8 cellular contexts compared by ENCODE assay signal in the genomic region with DNA sequence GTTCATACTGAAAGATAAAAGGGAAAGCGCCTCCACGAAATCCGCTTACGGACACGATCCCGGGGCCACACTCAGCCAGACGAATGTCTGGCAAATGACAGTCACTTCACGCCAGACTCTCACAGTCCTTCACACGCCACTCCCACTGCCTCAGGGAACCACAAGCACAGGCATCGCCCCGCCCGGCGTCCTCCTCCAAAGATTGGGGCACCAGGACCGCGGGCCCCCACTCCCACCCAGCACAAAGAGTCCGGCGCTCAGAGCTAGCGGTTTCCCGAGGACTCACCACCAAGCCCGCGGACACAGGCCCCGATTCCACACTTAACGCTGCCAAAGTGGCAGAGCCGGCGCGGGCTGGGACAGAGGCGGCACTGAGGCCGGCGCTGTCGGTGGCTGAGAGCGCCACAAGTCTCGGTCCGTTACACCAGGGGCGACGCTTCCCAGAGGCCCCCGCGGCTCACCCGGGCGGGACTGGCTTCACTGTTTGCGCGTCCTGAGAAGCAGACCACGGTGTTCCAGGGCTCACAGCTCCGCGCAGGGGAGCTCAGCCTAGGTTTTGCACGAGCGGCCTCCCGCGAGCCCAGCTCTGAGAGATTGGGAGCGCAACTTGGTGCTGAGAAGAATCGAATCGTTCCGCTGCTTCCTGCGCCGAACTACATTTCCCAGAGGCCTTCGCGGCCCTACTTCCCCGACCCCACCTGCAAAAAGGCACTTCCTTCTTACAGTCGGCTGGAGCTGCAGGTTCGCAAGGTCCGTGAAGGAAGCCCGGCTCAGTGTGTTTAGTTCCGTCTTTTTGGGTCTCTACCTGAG. TPM values are rescaled to one million over a fixed set of nuclear protein-coding genes. Genes with fewer than 3 reads are reported as not detected.
A peak's percentile ranks its signal among the peaks of the same experiment; 100 is the strongest.
DNase-seq lines count a peak whose midpoint lies in the region; ATAC-seq and TF ChIP-seq lines count a peak whose summit lies in the region.

Gene ZNF569 (minus strand): TSS at position 647 of the 810 bp plus-strand sequence. CDS start 22,523 bp downstream, outside the sequence.

- peaks cover 42 to 52% (median 48%) of the 10 kb centered on the region in 11 experiments for H3K36me3 ChIP-seq in BLaER1 treated with 17β-estradiol and CSF1 and Interleukin-3, amounts not matched to agents 10 nM and 100 nM
- peaks cover 2 to 15% of the 10 kb centered on the region in 2 donors for H3K36me3 ChIP-seq in lung (ENCODE audit: control insufficient read depth in 2 of 2, insufficient read depth in 2 of 2, low read length in 2 of 2)

- peak; percentile 91 for DNase-seq in NCI-H774 (lab: John Stamatoyannopoulos, UW)
- DNase-seq in activated CD8-positive, alpha-beta memory T cell treated with anti-CD3 and anti-CD28 coated beads for 1 hour (ENCODE audit: extremely low read depth in 1 of 2, low read depth in 1 of 2): peak; percentile 75 to 77
- peak; percentile 75 for DNase-seq in effector CD8-positive, alpha-beta T cell (lab: John Stamatoyannopoulos, UW)
- DNase-seq in lung (ENCODE audit: low spot score): peak; percentile 91
- peak; percentile 76 to 86 (median 81) for DNase-seq in stimulated activated CD4-positive, alpha-beta T cell treated with anti-CD3 and anti-CD28 coated beads, TNF-alpha, amount 100 ng/mL, for 24 hours (ENCODE audit: low read depth in 3 of 3)

- no peak for TF ChIP-seq CTCF in lung (IDR thresholded peaks at IDR 0.05; ENCODE audit: control extremely low read depth, extremely low read depth)

- H3K9ac ChIP-seq in BLaER1 treated with 17β-estradiol and CSF1 and Interleukin-3, amounts not matched to agents 10 nM and 100 nM: peak within 1 kb of the TSS; percentile 81 to 96 (median 89)

- H4K20me1 ChIP-seq in BLaER1 treated with 17β-estradiol and CSF1 and Interleukin-3, amounts not matched to agents 10 nM and 100 nM: no peaks in the 10 kb centered on the region

- 0% methylated on average over 61 to 62 of the region's 62 CpGs for WGBS in lung, 2 donors

- H3K4me3 ChIP-seq in BLaER1 treated with 17β-estradiol and CSF1 and Interleukin-3, amounts not matched to agents 10 nM and 100 nM: peak within 1 kb of the TSS; percentile 70 to 90 (median 80)
- H3K4me3 ChIP-seq in lung: peak within 1 kb of the TSS; percentile 89

- peaks cover 23 to 34% (median 32%) of the 10 kb centered on the region in 10 experiments for H3K4me1 ChIP-seq in BLaER1 treated with 17β-estradiol and CSF1 and Interleukin-3, amounts not matched to agents 10 nM and 100 nM
- peaks cover 8 to 9% of the 10 kb centered on the region in 2 donors for H3K4me1 ChIP-seq in lung (ENCODE audit: control insufficient read depth in 2 of 2, insufficient read depth in 2 of 2, low read length in 2 of 2)

- peaks cover 46 to 74% (median 55%) of the 10 kb centered on the region in 11 experiments for H3K9me3 ChIP-seq in BLaER1 treated with 17β-estradiol and CSF1 and Interleukin-3, amounts not matched to agents 10 nM and 100 nM (replicated peaks in 1 of 11)
- H3K9me3 ChIP-seq in lung (ENCODE audit: control insufficient read depth in 2 of 2, insufficient read depth in 1 of 2, low read length in 1 of 2): peaks cover 0 to 4% of the 10 kb centered on the region in 2 donors

- ATAC-seq in GM19328 (IDR thresholded peaks at IDR 0.05; ENCODE audit: unreplicated experiment) (peak; percentile 49), HG03520 (IDR thresholded peaks at IDR 0.05; ENCODE audit: unreplicated experiment) (peak; percentile 56), lung (ENCODE audit: insufficient read depth, low FRiP score) (peak; percentile 84)

- peak within 1 kb of the TSS; percentile 61 to 93 (median 85) for H3K27ac ChIP-seq in BLaER1 treated with 17β-estradiol and CSF1 and Interleukin-3, amounts not matched to agents 10 nM and 100 nM
- H3K27ac ChIP-seq in lung (ENCODE audit: low read depth in 1 of 2, low read length in 1 of 2): peak within 1 kb of the TSS; percentile 89 to 93

- H3K4me2 ChIP-seq in BLaER1 treated with 17β-estradiol and CSF1 and Interleukin-3, amounts not matched to agents 10 nM and 100 nM: peak within 1 kb of the TSS; percentile 81 to 93 (median 90)

- no peaks in the 10 kb centered on the region for H3K27me3 ChIP-seq in BLaER1 treated with 17β-estradiol and CSF1 and Interleukin-3, amounts not matched to agents 10 nM and 100 nM
- H3K27me3 ChIP-seq in lung (ENCODE audit: control insufficient read depth, insufficient read depth): no peaks in the 10 kb centered on the region

RNA-seq across cellular contexts. Expression of gene ZNF569, which starts in this region (rescaled TPM):
- 10 to 100 TPM in 1 of 2 donors, 1 to 10 TPM in 1; 3.3 to 10.1 TPM for total RNA-seq in lung
- polyA plus RNA-seq in lung: 1 to 10 TPM; 1.2 to 1.9 TPM

Comparison
In these comparisons a context has a peak if more than half of its experiments do, and no peak if none do; other contexts are left out.
1. Peak in every context shown above with its lines: DNase-seq, ATAC-seq, H3K4me3 ChIP-seq and H3K27ac ChIP-seq.